ENCODE assay signal across 8 cellular contexts in the genomic region with DNA sequence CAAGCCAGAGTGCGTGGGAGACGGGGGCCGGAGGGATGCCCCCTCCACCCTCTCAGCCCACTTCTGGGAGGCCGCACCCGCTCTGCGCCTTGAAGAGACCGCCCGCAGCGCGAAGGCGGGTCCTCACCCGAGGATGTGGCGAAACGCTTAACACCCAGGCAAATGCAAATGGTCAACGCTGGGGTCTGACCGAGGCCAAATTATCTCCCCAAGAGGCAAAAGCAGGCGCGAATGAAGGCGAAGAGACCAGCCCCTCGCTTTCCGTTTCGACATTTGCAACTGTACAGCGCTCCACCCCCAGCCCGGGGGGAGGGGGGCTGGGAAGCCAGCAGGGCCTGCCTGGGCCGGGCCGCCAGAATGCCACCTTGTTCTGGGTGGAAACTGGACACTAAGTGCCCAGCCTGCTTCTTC.
DNase-seq lines count a peak whose midpoint lies in the region; ATAC-seq and TF ChIP-seq lines count a peak whose summit lies in the region.

No MANE protein-coding gene starts in this region.

- H3K27ac Mint-ChIP-seq in activated T-helper 2 cell treated with anti-CD3 and anti-CD28 coated beads, Interferon-gamma antibody, Interleukin-2, Interleukin-4, amounts not matched to agents 10 μg/mL and 5 μg/mL and 100 μg/mL, durations not matched to agents 14 hours and 24 hours and 36 hours = no peak overlapping the region
- H3K27ac Mint-ChIP-seq in Calu3 (ENCODE audit: unreplicated experiment) = no peak overlapping the region

- TF ChIP-seq CTCF in Calu3 (IDR thresholded peaks at IDR 0.05; ENCODE audit: unreplicated experiment) = no peak

- intact Hi-C loops in activated T-helper 2 cell treated with anti-CD3 and anti-CD28 coated beads, Interferon-gamma antibody, Interleukin-2, Interleukin-4, amounts not matched to agents 10 μg/mL and 5 μg/mL and 100 μg/mL, durations not matched to agents 14 hours and 24 hours and 36 hours (cut with micrococcal nuclease) = loop anchor here (5.0 kb wide), 1 partner anchor 119 kb away; no protein-coding TSS in a partner anchor
- intact Hi-C loops in Calu3 (cut with micrococcal nuclease; ENCODE audit: unreplicated experiment) = no loop called here

- BruUV-seq in Calu3 (replicated peaks; lab: Mats Ljungman, UMichigan) = no TSS peak

- peaks cover 6% of the 10 kb centered on the region for H3K9me3 ChIP-seq in iPS-18c (ENCODE audit: control insufficient read depth, insufficient read depth, low read length)

- DNase-seq in NCI-H1417 (lab: John Stamatoyannopoulos, UW) (peak in 2 of 3 experiments; percentile 47 to 56), NCI-H1417 treated with DMSO at 0.1 percent for 48 hours (lab: John Stamatoyannopoulos, UW) (no peak), EL (no peak), Calu3 (no peak)
- DNase-seq in activated T-helper 2 cell treated with anti-CD3 and anti-CD28 coated beads, Interferon-gamma antibody, Interleukin-2, Interleukin-4, amounts not matched to agents 10 μg/mL and 5 μg/mL and 100 μg/mL, durations not matched to agents 14 hours and 24 hours and 36 hours (ENCODE audit: low spot score) = no peak

- H3K27ac ChIP-seq in skin epidermis = no peak overlapping the region

- H3K4me1 Mint-ChIP-seq in activated T-helper 2 cell treated with anti-CD3 and anti-CD28 coated beads, Interferon-gamma antibody, Interleukin-2, Interleukin-4, amounts not matched to agents 10 μg/mL and 5 μg/mL and 100 μg/mL, durations not matched to agents 14 hours and 24 hours and 36 hours (ENCODE audit: low read depth) = peaks cover 2% of the 10 kb centered on the region
- no peaks in the 10 kb centered on the region for H3K4me1 Mint-ChIP-seq in Calu3 (ENCODE audit: low read depth, unreplicated experiment)

- H3K27me3 Mint-ChIP-seq in activated T-helper 2 cell treated with anti-CD3 and anti-CD28 coated beads, Interferon-gamma antibody, Interleukin-2, Interleukin-4, amounts not matched to agents 10 μg/mL and 5 μg/mL and 100 μg/mL, durations not matched to agents 14 hours and 24 hours and 36 hours (ENCODE audit: low read depth) = peaks cover 57% of the 10 kb centered on the region
- H3K27me3 Mint-ChIP-seq in Calu3 (ENCODE audit: unreplicated experiment) = no peaks in the 10 kb centered on the region

- H3K36me3 Mint-ChIP-seq in activated T-helper 2 cell treated with anti-CD3 and anti-CD28 coated beads, Interferon-gamma antibody, Interleukin-2, Interleukin-4, amounts not matched to agents 10 μg/mL and 5 μg/mL and 100 μg/mL, durations not matched to agents 14 hours and 24 hours and 36 hours (ENCODE audit: low read depth) = no peaks in the 10 kb centered on the region
- no peaks in the 10 kb centered on the region for H3K36me3 Mint-ChIP-seq in Calu3 (ENCODE audit: insufficient read depth, unreplicated experiment)

- peak overlapping the region; percentile 30 for H3K4me3 Mint-ChIP-seq in activated T-helper 2 cell treated with anti-CD3 and anti-CD28 coated beads, Interferon-gamma antibody, Interleukin-2, Interleukin-4, amounts not matched to agents 10 μg/mL and 5 μg/mL and 100 μg/mL, durations not matched to agents 14 hours and 24 hours and 36 hours (ENCODE audit: low read depth)
- H3K4me3 Mint-ChIP-seq in Calu3 (ENCODE audit: low read depth, unreplicated experiment) = no peak overlapping the region

- ATAC-seq in GM21723 (IDR thresholded peaks at IDR 0.05; ENCODE audit: unreplicated experiment) = no peak

- H3K9me3 Mint-ChIP-seq in activated T-helper 2 cell treated with anti-CD3 and anti-CD28 coated beads, Interferon-gamma antibody, Interleukin-2, Interleukin-4, amounts not matched to agents 10 μg/mL and 5 μg/mL and 100 μg/mL, durations not matched to agents 14 hours and 24 hours and 36 hours = no peaks in the 10 kb centered on the region
- H3K9me3 Mint-ChIP-seq in Calu3 (ENCODE audit: low read depth, unreplicated experiment) = peaks cover 8% of the 10 kb centered on the region

- CTCF ChIA-PET in Calu3 (lab: Charles Lee) = no interaction called here

- H3K4me3 ChIP-seq in iPS-18c (ENCODE audit: insufficient read depth, low read depth, low read length) (peak overlapping the region; percentile 52), skin epidermis (peak overlapping the region; percentile 12 to 47 (median 36))

Comparison
In these comparisons a context has a peak if more than half of its experiments do, and no peak if none do; other contexts are left out.
1. DNase-seq: peak in NCI-H1417 (2 of 3); none in NCI-H1417 treated with DMSO at 0.1 percent for 48 hours (single experiment), activated T-helper 2 cell treated with anti-CD3 and anti-CD28 coated beads, Interferon-gamma antibody, Interleukin-2, Interleukin-4, amounts not matched to agents 10 μg/mL and 5 μg/mL and 100 μg/mL, durations not matched to agents 14 hours and 24 hours and 36 hours (single experiment), EL (single experiment) and Calu3 (single experiment).